15 cellular contexts compared by ENCODE assay signal in genomic region chr9:36935332-36935731, GRCh38.
A peak's percentile ranks its signal among the peaks of the same experiment; 100 is the strongest.
DNase-seq lines count a peak whose midpoint lies in the region; ATAC-seq and TF ChIP-seq lines count a peak whose summit lies in the region.
"Had no signal": no experiment of that assay in that cellular context is flagged by ENCODE, and none has a peak within 500 bp of the region (broad histone marks: within the 10 kb centered on the region; RNA-seq: fewer than 3 reads in every experiment).

No MANE protein-coding gene starts in this region.

- no peaks in the 10 kb centered on the region for H3K36me3 Mint-ChIP-seq in immature natural killer cell
- H3K36me3 Mint-ChIP-seq: CD14-positive monocyte had no signal

- H3K4me3 Mint-ChIP-seq in immature natural killer cell, result no peak overlapping the region
- H3K4me3 Mint-ChIP-seq: CD14-positive monocyte had no signal

- DNase-seq in coronary artery (ENCODE audit: low spot score) (peak; percentile 21), NK-92 (lab: John Stamatoyannopoulos, UW; ENCODE audit: unreplicated experiment) (no peak), immature natural killer cell (no peak), COLO668 (lab: John Stamatoyannopoulos, UW; ENCODE audit: unreplicated experiment) (no peak)
- no peak for DNase-seq in stimulated activated CD8-positive, alpha-beta memory T cell treated with anti-CD3 and anti-CD28 coated beads, Interleukin-4, amount 100 ng/mL, for 48 hours
- DNase-seq: dermis blood vessel endothelial cell, NCI-H1048, NCI-H526, retina had no signal

- H3K27ac Mint-ChIP-seq in immature natural killer cell, result no peak overlapping the region

- no peak for TF ChIP-seq CTCF in coronary artery (IDR thresholded peaks at IDR 0.05)

- ATAC-seq in GM18861 (IDR thresholded peaks at IDR 0.05; ENCODE audit: unreplicated experiment), result peak; percentile 27
- peak; percentile 39 for ATAC-seq in GM21390 (IDR thresholded peaks at IDR 0.05; ENCODE audit: unreplicated experiment)
- peak; percentile 23 for ATAC-seq in HG03025 (IDR thresholded peaks at IDR 0.05; ENCODE audit: low FRiP score, unreplicated experiment)
- ATAC-seq: HepG2 had no signal

- no peak overlapping the region for H3K27ac ChIP-seq in coronary artery
- H3K27ac ChIP-seq: ascending aorta had no signal

- H3K4me1 Mint-ChIP-seq in immature natural killer cell, result no peaks in the 10 kb centered on the region
- H3K4me1 Mint-ChIP-seq: CD14-positive monocyte had no signal

- H3K9me3 Mint-ChIP-seq in immature natural killer cell, result peaks cover 0 to 2% (median 0%) of the 10 kb centered on the region in 6 donors

- H3K27me3 Mint-ChIP-seq in immature natural killer cell (ENCODE audit: low read depth in 3 of 3), result peaks cover 1 to 3% (median 3%) of the 10 kb centered on the region in 3 donors

- no peak overlapping the region for H3K4me3 ChIP-seq in coronary artery
- H3K4me3 ChIP-seq: ascending aorta had no signal
